Comparison of ENCODE assay signal across 8 cellular contexts in genomic region chr4:77820836-77821561, GRCh38. TPM values are rescaled to one million over a fixed set of nuclear protein-coding genes. Genes with fewer than 3 reads are reported as not detected.
DNase-seq lines count a peak whose midpoint lies in the region; ATAC-seq, FAIRE-seq and TF ChIP-seq lines count a peak whose summit lies in the region.

No MANE protein-coding gene starts in this region.

- no peak for TF ChIP-seq EP300 in GM12878 (IDR thresholded peaks at IDR 0.05; ENCODE audit: borderline replicate concordance in 1 of 2, control insufficient read depth in 1 of 2, low read depth in 2 of 2, low read length in 2 of 2)

- H3K4me3 ChIP-seq in Karpas-422 (ENCODE audit: low read length) (peak overlapping the region; percentile 80), GM12878 (peak overlapping the region; percentile 83), liver (ENCODE audit: low read depth in 1 of 3, low read length in 3 of 3) (peak overlapping the region; percentile 86 to 98 (median 94))

- DNase-seq in DMS 273 (lab: John Stamatoyannopoulos, UW; ENCODE audit: unreplicated experiment): peak; percentile 78
- peak; percentile 64 for DNase-seq in Karpas-422
- no peak for DNase-seq in GM12878 (ENCODE audit: low read depth, low spot score)
- DNase-seq in NCI-H187 treated with DMSO at 0.1 percent for 48 hours (lab: John Stamatoyannopoulos, UW): no peak

- H3K4me2 ChIP-seq in Karpas-422 (ENCODE audit: low read depth, low read length, poor library complexity, severe bottlenecking) (peak overlapping the region; percentile 96), GM12878 (ENCODE audit: control insufficient read depth, insufficient read depth) (peak overlapping the region; percentile 73)

- H2AFZ ChIP-seq in Karpas-422 (ENCODE audit: low read length): 0 out of 2 replicates have a peak overlapping the region, but pooled peaks have one; percentile 79
- peak overlapping the region; percentile 71 for H2AFZ ChIP-seq in GM12878 (ENCODE audit: control insufficient read depth, low read depth, low read length)

- in situ Hi-C loops in GM12878 (cut with MboI): no loop called here

- ATAC-seq in GM12878 (no peak), HG03354 (IDR thresholded peaks at IDR 0.05; ENCODE audit: poor library complexity, severe bottlenecking, unreplicated experiment) (no peak), GM18907 (IDR thresholded peaks at IDR 0.05; ENCODE audit: unreplicated experiment) (no peak)

- TF ChIP-seq RAD21 in GM12878 (IDR thresholded peaks at IDR 0.05; ENCODE audit: insufficient read depth, low read depth, low read length) (no peak), liver (IDR thresholded peaks at IDR 0.05) (peak in 1 of 2 donors; percentile 24)

- RAD21 ChIA-PET in GM12878 (lab: Charles Lee; ENCODE audit: unreplicated experiment): interaction anchor here (0.6 to 1.4 kb wide), 2 partner anchors 42 to 859 kb away, joined by 4 to 9 read pairs; partner anchors contain the start of gene MRPL1

- POLR2A ChIA-PET in GM12878 (lab: Charles Lee): interaction anchor here (0.9 to 2.8 kb wide), 2 partner anchors 10 to 41 kb away, joined by 3 to 9 read pairs; partner anchors contain the start of gene MRPL1

- intact Hi-C loops in GM12878 (cut with micrococcal nuclease; ENCODE audit: unreplicated experiment): loop anchor here (1.0 kb wide), 1 partner anchor 41 kb away; the partner anchor contains the start of gene MRPL1

- H4K20me1 ChIP-seq in Karpas-422 (ENCODE audit: insufficient read depth, low read depth, low read length) (no peaks in the 10 kb centered on the region; the same call in 1 of the 2 replicates), GM12878 (ENCODE audit: control insufficient read depth, insufficient read depth) (no peaks in the 10 kb centered on the region)

- peaks cover 34% of the 10 kb centered on the region for H3K4me1 ChIP-seq in Karpas-422 (ENCODE audit: low read length)
- H3K4me1 ChIP-seq in GM12878 (ENCODE audit: control insufficient read depth, insufficient read depth, low read length): peaks cover 3% of the 10 kb centered on the region; the same call in 1 of the 2 replicates
- H3K4me1 ChIP-seq in liver (ENCODE audit: control insufficient read depth in 4 of 4, insufficient read depth in 4 of 4, low read length in 3 of 4): peaks cover 0 to 27% (median 17%) of the 10 kb centered on the region in 4 donors

- under 1% methylated on average over 7 of the region's 7 CpGs for WGBS in GM12878 (ENCODE audit: insufficient coverage, insufficient replicate concordance, low lambda C conversion rate, missing lambda C conversion rate)
- WGBS in liver: 6% methylated on average over 7 of the region's 7 CpGs

- H3K79me2 ChIP-seq in Karpas-422 (ENCODE audit: low read length): peaks cover 16% of the 10 kb centered on the region
- peaks cover 26% of the 10 kb centered on the region for H3K79me2 ChIP-seq in GM12878 (ENCODE audit: control insufficient read depth, insufficient read depth, low read length)

- SMC1A ChIA-PET in GM12878 (lab: Charles Lee; ENCODE audit: uncharacterized antibody, unreplicated experiment): interaction anchor here (1.9 kb wide), 1 partner anchor 41 kb away, joined by 5 read pairs; the partner anchor contains the start of gene MRPL1

- H3K27me3 ChIP-seq in Karpas-422 (ENCODE audit: low read length) (no peaks in the 10 kb centered on the region), GM12878 (replicated peaks in 1 of 2; ENCODE audit: control insufficient read depth in 2 of 2, insufficient read depth in 2 of 2, low read length in 1 of 2) (no peaks in the 10 kb centered on the region; a peak in 1 of 4 replicates), liver (ENCODE audit: control insufficient read depth in 4 of 4, insufficient read depth in 4 of 4, low read length in 3 of 4) (no peaks in the 10 kb centered on the region)

- CTCF ChIA-PET in GM12878 (lab: Yijun Ruan, JAX): interaction anchor here (1.0 to 1.1 kb wide), 2 partner anchors 10 to 21 kb away, joined by 3 to 5 read pairs; no protein-coding TSS in a partner anchor

- TF ChIP-seq CTCF in GM12878 (IDR thresholded peaks at IDR 0.05 in 2 of 3, conservative IDR thresholded peaks at IDR 0.05 in 1 of 3; ENCODE audit: control insufficient read depth in 2 of 3, extremely low read depth in 1 of 3, insufficient read depth in 1 of 3, low read depth in 3 of 3, low read length in 3 of 3) (no peak), liver (IDR thresholded peaks at IDR 0.05; ENCODE audit: low read depth, low read length, missing input control) (peak; percentile 9)

- FAIRE-seq in GM12878 (lab: Jason Lieb, UNC): peak; percentile 44

- no peaks in the 10 kb centered on the region for H3K36me3 ChIP-seq in Karpas-422 (ENCODE audit: insufficient read depth, low read length)
- H3K36me3 ChIP-seq in GM12878 (ENCODE audit: control insufficient read depth in 2 of 2, insufficient read depth in 2 of 2, low read length in 1 of 2): no peaks in the 10 kb centered on the region
- no peaks in the 10 kb centered on the region for H3K36me3 ChIP-seq in liver (ENCODE audit: control insufficient read depth in 4 of 4, insufficient read depth in 3 of 4, low read depth in 1 of 4, low read length in 3 of 4)

- no peaks in the 10 kb centered on the region for H3K9me2 ChIP-seq in Karpas-422 (replicated peaks; ENCODE audit: insufficient read depth, low read length)

- H3K9ac ChIP-seq in Karpas-422 (ENCODE audit: low read length) (peak overlapping the region; percentile 83), GM12878 (ENCODE audit: control insufficient read depth, insufficient read depth, low read length) (peak overlapping the region; percentile 76), liver (ENCODE audit: low read depth in 1 of 2, low read length in 2 of 2) (peak overlapping the region; percentile 98 to 99)

- BruUV-seq in GM12878 (replicated peaks; lab: Mats Ljungman, UMichigan): no TSS peak

- H3K9me3 ChIP-seq in Karpas-422 (ENCODE audit: low read length) (no peaks in the 10 kb centered on the region), GM12878 (replicated peaks; ENCODE audit: control insufficient read depth, insufficient read depth, low read length) (no peaks in the 10 kb centered on the region), liver (ENCODE audit: control insufficient read depth in 4 of 4, low read length in 3 of 4) (no peaks in the 10 kb centered on the region)

- H3K27ac ChIP-seq in Karpas-422 (ENCODE audit: low read length): peak overlapping the region; percentile 78
- H3K27ac ChIP-seq in GM12878 (ENCODE audit: control insufficient read depth, insufficient read depth): peak overlapping the region; percentile 76
- H3K27ac ChIP-seq in liver (ENCODE audit: low read depth in 1 of 2, low read length in 2 of 2): peak overlapping the region; percentile 99 to 100
- peak overlapping the region; percentile 94 for H3K27ac ChIP-seq in temporal lobe (ENCODE audit: low read depth, low read length)

- no peak for TF ChIP-seq POLR2A in GM12878 (IDR thresholded peaks at IDR 0.05; ENCODE audit: low read depth, low read length)

TF ChIP-seq in GM12878, 131 proteins besides CTCF, POLR2A, EP300 and RAD21 (continues in another document):
- no peak for TF ChIP-seq GATAD2B (conservative IDR thresholded peaks at IDR 0.05; ENCODE audit: low read depth)

TF ChIP-seq in liver, 16 proteins besides CTCF, POLR2A, EP300 and RAD21 (continues in another document):
- TF ChIP-seq SP1 (IDR thresholded peaks at IDR 0.05): peak; percentile 45
- TF ChIP-seq ATF3 (IDR thresholded peaks at IDR 0.05): peak; percentile 11

RNA-seq across cellular contexts. Expression of gene CNOT6L, which starts 1.8 kb away (rescaled TPM):
- total RNA-seq in Karpas-422 (2014; rRNA removed; shearing (Covaris generic); ENCODE audit: low replicate concordance): 7.0 and 16.7 TPM in 2 replicates
- 9.4 and 9.7 TPM in 2 replicates for total RNA-seq in GM12878 (2013; cell fraction: nucleolus; rRNA removed)
- total RNA-seq in GM12878 (2014; rRNA removed) (2.8 and 3.1 TPM in 2 replicates), GM12878 (2014; rRNA removed; fragmentation: Illumina TruSeq; extraction: Trizol) (2.6 and 3.3 TPM in 2 replicates), GM12878 (2021) (10.0 and 10.9 TPM in 2 replicates), liver (10 to 100 TPM; 14.8 to 17.7 TPM), temporal lobe (35.2 TPM)
- 5.8 TPM for polyA plus RNA-seq in GM12878 (2011; ENCODE audit: low read depth)
- polyA plus RNA-seq in GM12878 (2011; rRNA removed) (4.6 and 5.2 TPM in 2 replicates), GM12878 (2014; fragmentation: Illumina TruSeq; extraction: Trizol) (5.9 and 6.1 TPM in 2 replicates), GM12878 (2014; fragmentation: Nextera tagmentation; extraction: Ambion mirVana) (1 to 10 TPM; 1.1 to 2.0 TPM), GM12878 (2014; rRNA removed) (2.7 and 3.1 TPM in 2 replicates), GM12878 (2016; fragmentation: Nextera tagmentation; extraction: Ambion mirVana) (1 to 10 TPM; 3.0 to 3.5 TPM), liver (1 to 10 TPM; 4.4 to 6.2 TPM)
- polyA plus RNA-seq in GM12878 (2011; cell fraction: cytosol; rRNA removed): 2.1 and 3.2 TPM in 2 replicates
- 3.1 and 4.1 TPM in 2 replicates for polyA plus RNA-seq in GM12878 (2011; cell fraction: nucleus; rRNA removed)
- polyA plus RNA-seq in GM12878 (2012): 4.5 and 8.0 TPM in 2 replicates
- 10.0 and 19.7 TPM in 2 replicates for polyA minus RNA-seq in GM12878 (2011; rRNA and poly(A)+ RNA removed)
- polyA minus RNA-seq in GM12878 (2011; cell fraction: cytosol; rRNA and poly(A)+ RNA removed): 3.6 and 7.6 TPM in 2 replicates
- polyA minus RNA-seq in GM12878 (2011; cell fraction: nucleus; rRNA and poly(A)+ RNA removed): 5.2 and 7.5 TPM in 2 replicates

RNA-seq across cellular contexts. Expression of gene MRPL1, which starts 41.6 kb away (rescaled TPM):
- 12.6 and 13.5 TPM in 2 replicates for total RNA-seq in Karpas-422 (2014; rRNA removed; shearing (Covaris generic); ENCODE audit: low replicate concordance)
- total RNA-seq in GM12878 (2013; cell fraction: nucleolus; rRNA removed): 24.7 and 27.0 TPM in 2 replicates
- total RNA-seq in GM12878 (2014; rRNA removed): 24.6 and 25.4 TPM in 2 replicates
- total RNA-seq in GM12878 (2014; rRNA removed; fragmentation: Illumina TruSeq; extraction: Trizol): 28.6 and 30.1 TPM in 2 replicates
- total RNA-seq in GM12878 (2021): 20.2 and 22.0 TPM in 2 replicates
- polyA plus RNA-seq in GM12878 (2011; ENCODE audit: low read depth): 11.1 TPM
- 32.8 and 45.2 TPM in 2 replicates for polyA plus RNA-seq in GM12878 (2011; rRNA removed)
- polyA plus RNA-seq in GM12878 (2011; cell fraction: cytosol; rRNA removed): 6.0 and 7.0 TPM in 2 replicates
- polyA plus RNA-seq in GM12878 (2011; cell fraction: nucleus; rRNA removed): 8.8 and 10.6 TPM in 2 replicates
- 24.8 and 27.4 TPM in 2 replicates for polyA plus RNA-seq in GM12878 (2012)
- 25.9 and 41.1 TPM in 2 replicates for polyA plus RNA-seq in GM12878 (2014; fragmentation: Illumina TruSeq; extraction: Trizol)
- polyA plus RNA-seq in GM12878 (2014; fragmentation: Nextera tagmentation; extraction: Ambion mirVana): 10 to 100 TPM; 26.3 to 35.7 TPM
- 16.2 and 22.8 TPM in 2 replicates for polyA plus RNA-seq in GM12878 (2014; rRNA removed)
- polyA plus RNA-seq in GM12878 (2016; fragmentation: Nextera tagmentation; extraction: Ambion mirVana): 10 to 100 TPM; 33.9 to 34.9 TPM
- polyA minus RNA-seq in GM12878 (2011; rRNA and poly(A)+ RNA removed): 6.4 and 8.2 TPM in 2 replicates
- polyA minus RNA-seq in GM12878 (2011; cell fraction: cytosol; rRNA and poly(A)+ RNA removed): 2.8 and 3.4 TPM in 2 replicates
- polyA minus RNA-seq in GM12878 (2011; cell fraction: nucleus; rRNA and poly(A)+ RNA removed): 8.8 and 10.3 TPM in 2 replicates
- total RNA-seq in liver: 10 to 100 TPM; 10.5 to 16.6 TPM
- 10 to 100 TPM; 15.7 to 20.6 TPM for polyA plus RNA-seq in liver
- 30.0 TPM for total RNA-seq in temporal lobe

Comparison
In these comparisons a context has a peak if more than half of its experiments do, and no peak if none do; other contexts are left out.
1. DNase-seq: peak in DMS 273 (single experiment) and Karpas-422 (single experiment); none in GM12878 (single experiment) and NCI-H187 treated with DMSO at 0.1 percent for 48 hours (single experiment).
2. Peak in every context shown above with its lines, with median percentiles within 50 percentile points of each other: H3K27ac ChIP-seq, H3K4me3 ChIP-seq and H3K9ac ChIP-seq.